Comparison of ENCODE assay signal across 11 cellular contexts in genomic region chr1:182842265-182842664, GRCh38. TPM values are rescaled to one million over a fixed set of nuclear protein-coding genes. Genes with fewer than 3 reads are reported as not detected.
A peak's percentile ranks its signal among the peaks of the same experiment; 100 is the strongest.
DNase-seq lines count a peak whose midpoint lies in the region; FAIRE-seq and TF ChIP-seq lines count a peak whose summit lies in the region.
"Had no signal": no experiment of that assay in that cellular context is flagged by ENCODE, and none has a peak within 500 bp of the region (broad histone marks: within the 10 kb centered on the region; RNA-seq: fewer than 3 reads in every experiment).

No MANE protein-coding gene starts in this region.

- H4K91ac ChIP-seq in H1 (replicated peaks; ENCODE audit: insufficient read length, low read length) = no peak overlapping the region

- H2BK15ac ChIP-seq in H1 (ENCODE audit: low read length) = no peak overlapping the region

- H3K4me2 ChIP-seq in OCI-LY1 (ENCODE audit: low read length) (peak overlapping the region; percentile 92), H1 (ENCODE audit: insufficient read depth in 1 of 2, low read depth in 2 of 2, low read length in 2 of 2) (peak overlapping the region; percentile 74 to 81)

- peaks cover 56% of the 10 kb centered on the region for H3K4me1 Mint-ChIP-seq in activated CD4-positive, alpha-beta T cell treated with anti-CD3 and anti-CD28 coated beads, Interleukin-2, amount 10 ng/mL, durations not matched to agents 24 days and 14 days
- peaks cover 37% of the 10 kb centered on the region for H3K4me1 Mint-ChIP-seq in progenitor cell of endocrine pancreas (ENCODE audit: low read depth)

- H2AFZ ChIP-seq in OCI-LY1 (ENCODE audit: low read length) (no peak overlapping the region), H1 (ENCODE audit: low read length) (no peak overlapping the region)

- H3K9me3 Mint-ChIP-seq in activated CD4-positive, alpha-beta T cell treated with anti-CD3 and anti-CD28 coated beads, Interleukin-2, amount 10 ng/mL, durations not matched to agents 24 days and 14 days = no peaks in the 10 kb centered on the region
- H3K9me3 Mint-ChIP-seq in progenitor cell of endocrine pancreas (ENCODE audit: low read depth) = no peaks in the 10 kb centered on the region

- no peak overlapping the region for H3K56ac ChIP-seq in H1 (replicated peaks; ENCODE audit: insufficient read length, low read depth, low read length)

- intact Hi-C loops in activated CD4-positive, alpha-beta T cell treated with anti-CD3 and anti-CD28 coated beads, Interleukin-2, amount 10 ng/mL, durations not matched to agents 24 days and 14 days (cut with micrococcal nuclease) = no loop called here

- TF ChIP-seq EP300 in H1 (IDR thresholded peaks at IDR 0.05; ENCODE audit: borderline replicate concordance in 1 of 2, low read depth in 2 of 2, low read length in 2 of 2) = no peak

- no peak overlapping the region for H4K8ac ChIP-seq in H1 (ENCODE audit: extremely low read depth, insufficient read depth, low read length)

- H3K4me3 Mint-ChIP-seq in activated CD4-positive, alpha-beta T cell treated with anti-CD3 and anti-CD28 coated beads, Interleukin-2, amount 10 ng/mL, durations not matched to agents 24 days and 14 days = peak overlapping the region; percentile 92
- H3K4me3 Mint-ChIP-seq in progenitor cell of endocrine pancreas (ENCODE audit: low read depth) = peak overlapping the region; percentile 1

- TF ChIP-seq POLR2A in H1 (IDR thresholded peaks at IDR 0.05; ENCODE audit: control extremely low read depth in 1 of 2, low read depth in 2 of 2, low read length in 2 of 2) = no peak

- H3K36me3 ChIP-seq in OCI-LY1 (ENCODE audit: insufficient read depth, low read length) = peaks cover 74% of the 10 kb centered on the region
- H3K36me3 ChIP-seq in H1 (ENCODE audit: control insufficient read depth in 2 of 4, insufficient read depth in 4 of 4, low read length in 3 of 4) = peaks cover 6 to 61% (median 24%) of the 10 kb centered on the region in 4 experiments

- H3K27ac Mint-ChIP-seq in activated CD4-positive, alpha-beta T cell treated with anti-CD3 and anti-CD28 coated beads, Interleukin-2, amount 10 ng/mL, durations not matched to agents 24 days and 14 days = peak overlapping the region; percentile 59
- H3K27ac Mint-ChIP-seq in progenitor cell of endocrine pancreas = no peak overlapping the region

- POLR2A ChIA-PET in H1 (lab: Charles Lee; ENCODE audit: partially characterized antibody) = interaction anchor here (0.6 to 7.9 kb wide), 8 partner anchors 12 to 283 kb away, joined by 3 to 93 read pairs (median 11); no protein-coding TSS in a partner anchor

- H3K9me2 ChIP-seq in OCI-LY1 (ENCODE audit: low read depth, low read length) = no peaks in the 10 kb centered on the region

- H3K4me1 ChIP-seq in OCI-LY1 (ENCODE audit: insufficient read depth, low read length, severe bottlenecking) (peaks cover 29% of the 10 kb centered on the region), H1 (replicated peaks in 1 of 4; ENCODE audit: control insufficient read depth in 3 of 4, insufficient read depth in 4 of 4, low read length in 3 of 4) (peaks cover 0 to 15% (median 6%) of the 10 kb centered on the region in 4 experiments; a peak in 4 of 7 replicates)

- H3K9ac ChIP-seq in OCI-LY1 (ENCODE audit: low read length) (peak overlapping the region; percentile 90), H1 (replicated peaks in 1 of 4; ENCODE audit: extremely low read depth in 1 of 4, low read depth in 3 of 4, low read length in 3 of 4) (peak overlapping the region in 1 of 4 experiments; percentile 39; a peak in 1 of 7 replicates)

- H3K23me2 ChIP-seq in H1 (ENCODE audit: low read depth, low read length) = peaks cover 7% of the 10 kb centered on the region

- H3K36me3 Mint-ChIP-seq in activated CD4-positive, alpha-beta T cell treated with anti-CD3 and anti-CD28 coated beads, Interleukin-2, amount 10 ng/mL, durations not matched to agents 24 days and 14 days (ENCODE audit: low read depth) = peaks cover 67% of the 10 kb centered on the region
- peaks cover 31% of the 10 kb centered on the region for H3K36me3 Mint-ChIP-seq in progenitor cell of endocrine pancreas (ENCODE audit: insufficient read depth)

- H3K18ac ChIP-seq in H1 (ENCODE audit: extremely low read depth, low read length) = no peak overlapping the region

- TF ChIP-seq RAD21 in H1 (IDR thresholded peaks at IDR 0.05 in 1 of 2, conservative IDR thresholded peaks at IDR 0.05 in 1 of 2; ENCODE audit: low read depth in 2 of 2, low read length in 2 of 2) = no peak

- no peak overlapping the region for H2BK5ac ChIP-seq in H1 (ENCODE audit: low read depth, low read length)

- H4K5ac ChIP-seq in H1 (ENCODE audit: insufficient read length, low read depth, low read length) = no peak overlapping the region

- H3K4ac ChIP-seq in H1 (replicated peaks; ENCODE audit: insufficient read length, low read depth, low read length) = no peak overlapping the region

- no peak for FAIRE-seq in H1 (lab: Jason Lieb, UNC)
- FAIRE-seq: pancreas had no signal

- H3K27me3 ChIP-seq in OCI-LY1 (ENCODE audit: insufficient read depth, low read length) (no peaks in the 10 kb centered on the region), H1 (replicated peaks in 1 of 4; ENCODE audit: control insufficient read depth in 3 of 4, extremely low read depth in 1 of 4, insufficient read depth in 3 of 4, low read length in 3 of 4) (no peaks in the 10 kb centered on the region)
- H3K27me3 ChIP-seq: pancreas, transverse colon had no signal

- no peak overlapping the region for H2AK5ac ChIP-seq in H1 (ENCODE audit: low read depth, low read length)

- H3K23ac ChIP-seq in H1 (ENCODE audit: insufficient read length) = no peak overlapping the region

- H3K79me1 ChIP-seq in H1 (ENCODE audit: low read depth, low read length) = peaks cover 6% of the 10 kb centered on the region; the same call in 1 of the 2 replicates

- no peak overlapping the region for H3K14ac ChIP-seq in H1 (ENCODE audit: insufficient read length)

- DNase-seq in activated CD4-positive, alpha-beta T cell treated with anti-CD3 and anti-CD28 coated beads, Interleukin-2, amount 10 ng/mL, durations not matched to agents 24 days and 14 days = no peak
- DNase-seq in activated CD4-positive, alpha-beta T cell treated with anti-CD3 and anti-CD28 coated beads for 4 hours = no peak
- no peak for DNase-seq in H1 (ENCODE audit: low read depth in 1 of 2, low spot score in 2 of 2)
- DNase-seq in progenitor cell of endocrine pancreas (ENCODE audit: low spot score, unreplicated experiment) = no peak
- DNase-seq in activated CD8-positive, alpha-beta memory T cell treated with anti-CD3 and anti-CD28 coated beads, Interleukin-2, amount 50 U/mL, for 4 hours = no peak
- no peak for DNase-seq in effector CD4-positive, alpha-beta T cell
- no peak for DNase-seq in NCI-H226
- DNase-seq: pancreas, T-helper 9 cell, transverse colon had no signal

- H3K79me2 ChIP-seq in OCI-LY1 (ENCODE audit: insufficient read depth, low read length) (peaks cover 77% of the 10 kb centered on the region), H1 (ENCODE audit: control insufficient read depth in 1 of 2, insufficient read depth in 2 of 2, low read length in 2 of 2) (peaks cover 57 to 77% of the 10 kb centered on the region in 2 experiments)

- H4K20me1 ChIP-seq in OCI-LY1 (ENCODE audit: insufficient read depth, low read length) (peaks cover 17% of the 10 kb centered on the region), H1 (replicated peaks in 1 of 2; ENCODE audit: control insufficient read depth in 1 of 2, insufficient read depth in 2 of 2, low read length in 2 of 2) (peaks cover 28 to 59% of the 10 kb centered on the region in 2 experiments)

- H2BK12ac ChIP-seq in H1 (ENCODE audit: low read depth, low read length) = no peak overlapping the region

- CTCF ChIA-PET in H1 (lab: Charles Lee; ENCODE audit: partially characterized antibody) = interaction anchor here (0.9 kb wide), 1 partner anchor 51 kb away, joined by 3 read pairs; no protein-coding TSS in a partner anchor

- H3K4me3 ChIP-seq in OCI-LY1 (ENCODE audit: low read depth, low read length, poor library complexity, severe bottlenecking) (peak overlapping the region; percentile 95), H1 (ENCODE audit: extremely low read depth in 1 of 4, insufficient read depth in 2 of 4, low read depth in 3 of 4, low read length in 4 of 4) (peak overlapping the region in 2 of 4 experiments; percentile 88; a peak in 2 of 8 replicates)

- TF ChIP-seq CTCF in OCI-LY1 (IDR thresholded peaks at IDR 0.05; ENCODE audit: low read length) (no peak), H1 (IDR thresholded peaks at IDR 0.05; ENCODE audit: control extremely low read depth in 1 of 3, insufficient read depth in 1 of 3, low read depth in 1 of 3, low read length in 3 of 3) (no peak), progenitor cell of endocrine pancreas (IDR thresholded peaks at IDR 0.05; ENCODE audit: unreplicated experiment) (no peak)

- H3K27ac ChIP-seq in OCI-LY1 (ENCODE audit: low read depth, low read length, poor library complexity, severe bottlenecking) (no peak overlapping the region), H1 (ENCODE audit: low read depth, low read length) (no peak overlapping the region)

- H3K27me3 Mint-ChIP-seq in activated CD4-positive, alpha-beta T cell treated with anti-CD3 and anti-CD28 coated beads, Interleukin-2, amount 10 ng/mL, durations not matched to agents 24 days and 14 days = peaks cover 2% of the 10 kb centered on the region
- H3K27me3 Mint-ChIP-seq in progenitor cell of endocrine pancreas = no peaks in the 10 kb centered on the region

- no peaks in the 10 kb centered on the region for H3F3A ChIP-seq in OCI-LY1 (ENCODE audit: insufficient read depth, low read length)

- no peak overlapping the region for H2BK20ac ChIP-seq in H1 (ENCODE audit: low read length)

- 86% methylated on average over 4 of the region's 4 CpGs; no CpG with 5 or more reads in 1 of the 2 experiments for WGBS in H1 (ENCODE audit: extremely low coverage in 1 of 2, insufficient coverage in 1 of 2, insufficient read length in 1 of 2, insufficient replicate concordance in 2 of 2, low coverage in 1 of 2, low lambda C conversion rate in 2 of 2, missing lambda C conversion rate in 1 of 2), 2 experiments

- no peak overlapping the region for H2BK120ac ChIP-seq in H1 (replicated peaks; ENCODE audit: low read depth, low read length)

- H3K9me3 ChIP-seq in OCI-LY1 (ENCODE audit: low read length) = no peaks in the 10 kb centered on the region
- no peaks in the 10 kb centered on the region for H3K9me3 ChIP-seq in H1 (ENCODE audit: insufficient read depth in 2 of 2, low read depth in 1 of 2, low read length in 1 of 2)
- H3K9me3 ChIP-seq: pancreas, transverse colon had no signal

RNA-seq across cellular contexts. Expression of gene DHX9, which starts 3.1 kb away (rescaled TPM):
- 344 and 355 TPM in 2 replicates for total RNA-seq in activated CD4-positive, alpha-beta T cell treated with anti-CD3 and anti-CD28 coated beads, Interleukin-2, amount 10 ng/mL, durations not matched to agents 24 days and 14 days
- total RNA-seq in H1 (2021; fragmentation: NEBNext Ultra II Directional; extraction: Animal tissue kit (Norgen Biotek cat#: 25700)) = 329 and 333 TPM in 2 replicates
- 113 and 153 TPM in 2 replicates for polyA plus RNA-seq in H1 (2011; rRNA removed)
- 230 TPM for polyA plus RNA-seq in H1 (2011; cell fraction: cytosol; rRNA removed)
- 143 TPM for polyA plus RNA-seq in H1 (2011; cell fraction: nucleus; rRNA removed)
- polyA plus RNA-seq in H1 (2012, experiment 1 of 2) = 206 to 243 TPM (median 238 TPM) in 4 replicates
- polyA plus RNA-seq in H1 (2012, experiment 2 of 2) = 12.7 TPM
- 110 TPM for polyA plus RNA-seq in H1 (2013, experiment 1 of 2)
- 102 TPM for polyA plus RNA-seq in H1 (2013, experiment 2 of 2)
- polyA minus RNA-seq in H1 (2011; rRNA and poly(A)+ RNA removed) = 429 and 489 TPM in 2 replicates
- polyA minus RNA-seq in H1 (2011; cell fraction: cytosol; rRNA and poly(A)+ RNA removed) = 167 TPM
- polyA minus RNA-seq in H1 (2011; cell fraction: nucleus; rRNA and poly(A)+ RNA removed) = 278 TPM
- 289 and 296 TPM in 2 replicates for total RNA-seq in progenitor cell of endocrine pancreas

RNA-seq across cellular contexts. Expression of gene NPL, which starts 52.7 kb away (rescaled TPM):
- total RNA-seq in activated CD4-positive, alpha-beta T cell treated with anti-CD3 and anti-CD28 coated beads, Interleukin-2, amount 10 ng/mL, durations not matched to agents 24 days and 14 days = 4.4 and 5.5 TPM in 2 replicates
- 2.3 and 4.4 TPM in 2 replicates for total RNA-seq in H1 (2021; fragmentation: NEBNext Ultra II Directional; extraction: Animal tissue kit (Norgen Biotek cat#: 25700))
- polyA plus RNA-seq in H1 (2011; rRNA removed) = 2.2 and 2.6 TPM in 2 replicates
- polyA plus RNA-seq in H1 (2011; cell fraction: cytosol; rRNA removed) = 3.4 TPM
- 1.6 TPM for polyA plus RNA-seq in H1 (2011; cell fraction: nucleus; rRNA removed)
- 1.8 to 3.9 TPM (median 2.5 TPM) in 4 replicates for polyA plus RNA-seq in H1 (2012, experiment 1 of 2)
- polyA plus RNA-seq in H1 (2012, experiment 2 of 2) = 0.88 TPM
- polyA plus RNA-seq in H1 (2013, experiment 1 of 2) = 2.8 TPM
- polyA plus RNA-seq in H1 (2013, experiment 2 of 2) = 2.8 TPM
- polyA minus RNA-seq in H1 (2011; rRNA and poly(A)+ RNA removed) = 1.5 and 3.0 TPM in 2 replicates
- polyA minus RNA-seq in H1 (2011; cell fraction: cytosol; rRNA and poly(A)+ RNA removed) = not detected
- polyA minus RNA-seq in H1 (2011; cell fraction: nucleus; rRNA and poly(A)+ RNA removed) = 2.8 TPM
- total RNA-seq in progenitor cell of endocrine pancreas = 1.6 and 2.0 TPM in 2 replicates
